1 cellular context compared by ENCODE assay signal in genomic region chr1:10796029-10796944, GRCh38.
TF ChIP-seq lines count a peak whose summit lies in the region.

TSS of gene CASZ1 (minus strand) at chr1:10796646. CDS start at chr1:10693889, 102,757 bp downstream.

TF ChIP-seq in K562, 482 proteins besides CTCF, POLR2A, EP300 and RAD21 (continued from another document):
- TF ChIP-seq, protein P1, sequence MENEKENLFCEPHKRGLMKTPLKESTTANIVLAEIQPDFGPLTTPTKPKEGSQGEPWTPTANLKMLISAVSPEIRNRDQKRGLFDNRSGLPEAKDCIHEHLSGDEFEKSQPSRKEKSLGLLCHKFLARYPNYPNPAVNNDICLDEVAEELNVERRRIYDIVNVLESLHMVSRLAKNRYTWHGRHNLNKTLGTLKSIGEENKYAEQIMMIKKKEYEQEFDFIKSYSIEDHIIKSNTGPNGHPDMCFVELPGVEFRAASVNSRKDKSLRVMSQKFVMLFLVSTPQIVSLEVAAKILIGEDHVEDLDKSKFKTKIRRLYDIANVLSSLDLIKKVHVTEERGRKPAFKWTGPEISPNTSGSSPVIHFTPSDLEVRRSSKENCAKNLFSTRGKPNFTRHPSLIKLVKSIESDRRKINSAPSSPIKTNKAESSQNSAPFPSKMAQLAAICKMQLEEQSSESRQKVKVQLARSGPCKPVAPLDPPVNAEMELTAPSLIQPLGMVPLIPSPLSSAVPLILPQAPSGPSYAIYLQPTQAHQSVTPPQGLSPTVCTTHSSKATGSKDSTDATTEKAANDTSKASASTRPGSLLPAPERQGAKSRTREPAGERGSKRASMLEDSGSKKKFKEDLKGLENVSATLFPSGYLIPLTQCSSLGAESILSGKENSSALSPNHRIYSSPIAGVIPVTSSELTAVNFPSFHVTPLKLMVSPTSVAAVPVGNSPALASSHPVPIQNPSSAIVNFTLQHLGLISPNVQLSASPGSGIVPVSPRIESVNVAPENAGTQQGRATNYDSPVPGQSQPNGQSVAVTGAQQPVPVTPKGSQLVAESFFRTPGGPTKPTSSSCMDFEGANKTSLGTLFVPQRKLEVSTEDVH (IDR thresholded peaks at IDR 0.05; ENCODE audit: low read depth, partially characterized antibody): no peak
- no peak for TF ChIP-seq SP1 (CRISPR knock-in tag; IDR thresholded peaks at IDR 0.05)
- peak; percentile 24; the same call in 1 of the 2 replicates for TF ChIP-seq TEAD4 (IDR thresholded peaks at IDR 0.05; ENCODE audit: low read length)
- no peak for TF ChIP-seq TEAD4 (CRISPR knock-in tag; IDR thresholded peaks at IDR 0.05; ENCODE audit: borderline replicate concordance)
- no peak for TF ChIP-seq SMARCA5 (IDR thresholded peaks at IDR 0.05)
- TF ChIP-seq NRF1 (conservative IDR thresholded peaks at IDR 0.05 in 1 of 2, IDR thresholded peaks at IDR 0.05 in 1 of 2): peak; percentile 89 to 91
- peak; percentile 99 for TF ChIP-seq NEUROD1 (IDR thresholded peaks at IDR 0.05; ENCODE audit: borderline replicate concordance, low read depth, low read length, partially characterized antibody)
- no peak for TF ChIP-seq CBFA2T2 (conservative IDR thresholded peaks at IDR 0.05)
- TF ChIP-seq JUND (IDR thresholded peaks at IDR 0.05; ENCODE audit: borderline replicate concordance, low read depth, low read length): no peak
- TF ChIP-seq JUND (tag; IDR thresholded peaks at IDR 0.05; ENCODE audit: borderline replicate concordance, low read depth, low read length): no peak; the same call in 2 of the 3 replicates
- TF ChIP-seq FOXM1 (IDR thresholded peaks at IDR 0.05; ENCODE audit: low read depth): peak; percentile 76; the same call in 1 of the 2 replicates
- TF ChIP-seq FOXM1 (CRISPR knock-in tag; IDR thresholded peaks at IDR 0.05; ENCODE audit: low read depth): no peak
- TF ChIP-seq, protein P2, sequence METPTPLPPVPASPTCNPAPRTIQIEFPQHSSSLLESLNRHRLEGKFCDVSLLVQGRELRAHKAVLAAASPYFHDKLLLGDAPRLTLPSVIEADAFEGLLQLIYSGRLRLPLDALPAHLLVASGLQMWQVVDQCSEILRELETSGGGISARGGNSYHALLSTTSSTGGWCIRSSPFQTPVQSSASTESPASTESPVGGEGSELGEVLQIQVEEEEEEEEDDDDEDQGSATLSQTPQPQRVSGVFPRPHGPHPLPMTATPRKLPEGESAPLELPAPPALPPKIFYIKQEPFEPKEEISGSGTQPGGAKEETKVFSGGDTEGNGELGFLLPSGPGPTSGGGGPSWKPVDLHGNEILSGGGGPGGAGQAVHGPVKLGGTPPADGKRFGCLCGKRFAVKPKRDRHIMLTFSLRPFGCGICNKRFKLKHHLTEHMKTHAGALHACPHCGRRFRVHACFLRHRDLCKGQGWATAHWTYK (CRISPR knock-in tag; IDR thresholded peaks at IDR 0.05): no peak
- TF ChIP-seq FOXP1 (CRISPR knock-in tag; IDR thresholded peaks at IDR 0.05): no peak
- TF ChIP-seq U2AF2 (optimal IDR thresholded peaks at IDR 0.05; ENCODE audit: low read depth, low read length): no peak
- no peak for TF ChIP-seq USF2 (CRISPR knock-in tag; IDR thresholded peaks at IDR 0.05)
- no peak for TF ChIP-seq ZNF583 (CRISPR knock-in tag; IDR thresholded peaks at IDR 0.05)
- no peak for TF ChIP-seq ZNF75A (CRISPR knock-in tag; IDR thresholded peaks at IDR 0.05)
- no peak for TF ChIP-seq MCM5 (IDR thresholded peaks at IDR 0.05; ENCODE audit: low read depth)
- TF ChIP-seq BRCA1 (IDR thresholded peaks at IDR 0.05): no peak
- no peak for TF ChIP-seq BRCA1 (CRISPR knock-in tag; IDR thresholded peaks at IDR 0.05)
- peak; percentile 54 for TF ChIP-seq CXXC5 (CRISPR knock-in tag; IDR thresholded peaks at IDR 0.05)
- TF ChIP-seq XRCC5 (IDR thresholded peaks at IDR 0.05; ENCODE audit: low read depth, low read length): 0 out of 2 replicates have a peak, but pooled peaks have one; percentile 33
- TF ChIP-seq TEAD1 (CRISPR knock-in tag; IDR thresholded peaks at IDR 0.05): 0 out of 4 replicates have a peak, but pooled peaks of 1 of the 2 experiments have one; percentile 29
- TF ChIP-seq HDAC8 (tag; IDR thresholded peaks at IDR 0.05): no peak
- TF ChIP-seq RBM14 (IDR thresholded peaks at IDR 0.05; ENCODE audit: borderline replicate concordance, insufficient read depth, low read depth, low read length): no peak
- peak; percentile 57 for TF ChIP-seq EGR1 (conservative IDR thresholded peaks at IDR 0.05)
- TF ChIP-seq RCOR1 (IDR thresholded peaks at IDR 0.05; ENCODE audit: borderline replicate concordance in 1 of 2, low read depth in 2 of 2, low read length in 2 of 2): peak in 1 of 2 experiments; percentile 45; a peak in 1 of 4 replicates
- no peak for TF ChIP-seq TAF15 (IDR thresholded peaks at IDR 0.05; ENCODE audit: low read depth, low read length)
- no peak for TF ChIP-seq HMBOX1 (IDR thresholded peaks at IDR 0.05)
- TF ChIP-seq RHOXF2B (CRISPR knock-in tag; conservative IDR thresholded peaks at IDR 0.05): no peak
- TF ChIP-seq ZNF311 (CRISPR knock-in tag; IDR thresholded peaks at IDR 0.05): no peak
